In genomic region chr10:48215148-48215982, GRCh38 we compare ENCODE assay signal across 8 cellular contexts. TPM values are rescaled to one million over a fixed set of nuclear protein-coding genes. Genes with fewer than 3 reads are reported as not detected.
A peak's percentile ranks its signal among the peaks of the same experiment; 100 is the strongest.
DNase-seq lines count a peak whose midpoint lies in the region; ATAC-seq and TF ChIP-seq lines count a peak whose summit lies in the region.

No MANE protein-coding gene starts in this region.

- H4K20me1 ChIP-seq in fibroblast of lung (ENCODE audit: control insufficient read depth, extremely low read depth, insufficient read depth, low read length): peaks cover 2% of the 10 kb centered on the region

- H3K9me3 ChIP-seq in MG63 (0 out of 2 replicates have a peak, but pooled peaks cover 2% of the 10 kb centered on the region), fibroblast of lung (ENCODE audit: control insufficient read depth, insufficient read depth, low read depth, low read length) (no peaks in the 10 kb centered on the region)

- H3K4me3 ChIP-seq in MG63: no peak overlapping the region
- no peak overlapping the region for H3K4me3 ChIP-seq in fibroblast of lung (replicated peaks in 1 of 4; ENCODE audit: control extremely low read depth in 1 of 4, insufficient read depth in 1 of 4, low read depth in 3 of 4, low read length in 4 of 4)

- no peaks in the 10 kb centered on the region for H3K36me3 Mint-ChIP-seq in progenitor cell of endocrine pancreas (ENCODE audit: insufficient read depth)

- H3K27me3 ChIP-seq in MG63: no peaks in the 10 kb centered on the region
- H3K27me3 ChIP-seq in fibroblast of lung (ENCODE audit: control insufficient read depth, insufficient read depth, low read length): peaks cover 2% of the 10 kb centered on the region

- no peak overlapping the region for H3K27ac Mint-ChIP-seq in progenitor cell of endocrine pancreas

- H3K9ac ChIP-seq in fibroblast of lung (ENCODE audit: insufficient read depth, low read length): no peak overlapping the region

- H2AFZ ChIP-seq in fibroblast of lung (ENCODE audit: low read length): no peak overlapping the region

- no peaks in the 10 kb centered on the region for H3K4me1 ChIP-seq in fibroblast of lung (ENCODE audit: control insufficient read depth, extremely low read depth, insufficient read depth, low read length)

- peaks cover 9% of the 10 kb centered on the region for H3K27me3 Mint-ChIP-seq in progenitor cell of endocrine pancreas

- no peak overlapping the region for H3K4me3 Mint-ChIP-seq in progenitor cell of endocrine pancreas (ENCODE audit: low read depth)

- no peaks in the 10 kb centered on the region for H3K79me2 ChIP-seq in fibroblast of lung (ENCODE audit: control insufficient read depth, insufficient read depth, low read length)

- ATAC-seq in Right ventricle myocardium superior (ENCODE audit: poor library complexity): peak; percentile 52
- no peak for ATAC-seq in Right ventricle myocardium inferior

- H3K4me2 ChIP-seq in fibroblast of lung (ENCODE audit: extremely low read depth, insufficient read depth, low read length): no peak overlapping the region

- DNase-seq in Right ventricle myocardium superior: no peak
- DNase-seq in Right ventricle myocardium inferior (ENCODE audit: missing footprints): no peak
- DNase-seq in MG63: peak; percentile 35
- DNase-seq in fibroblast of lung (ENCODE audit: low read depth in 2 of 2): peak; percentile 17 to 30
- DNase-seq in progenitor cell of endocrine pancreas (ENCODE audit: low spot score, unreplicated experiment): peak; percentile 49
- no peak for DNase-seq in C1 segment of cervical spinal cord (lab: John Stamatoyannopoulos, UW)
- no peak for DNase-seq in activated gamma-delta T cell treated with Interleukin-2 at 50 U/mL for 16 hours

- H3K9me3 Mint-ChIP-seq in progenitor cell of endocrine pancreas (ENCODE audit: low read depth): no peaks in the 10 kb centered on the region

- TF ChIP-seq CTCF in VCaP (conservative IDR thresholded peaks at IDR 0.05) (peak; percentile 92), fibroblast of lung (conservative IDR thresholded peaks at IDR 0.05 in 1 of 2, IDR thresholded peaks at IDR 0.05 in 1 of 2; ENCODE audit: low read depth in 1 of 2, low read length in 2 of 2) (peak; percentile 57 to 82), progenitor cell of endocrine pancreas (IDR thresholded peaks at IDR 0.05; ENCODE audit: unreplicated experiment) (peak; percentile 79)

- no peaks in the 10 kb centered on the region for H3K4me1 Mint-ChIP-seq in progenitor cell of endocrine pancreas (ENCODE audit: low read depth)

- H3K27ac ChIP-seq in VCaP (no peak overlapping the region), fibroblast of lung (ENCODE audit: insufficient read depth, low read length) (no peak overlapping the region)

- H3K36me3 ChIP-seq in MG63 (no peaks in the 10 kb centered on the region), fibroblast of lung (ENCODE audit: control insufficient read depth, insufficient read depth, low read length) (no peaks in the 10 kb centered on the region)

- intact Hi-C loops in Right ventricle myocardium superior (cut with DNase I) (loop anchor here (10.0 kb wide), 1 partner anchor 69 kb away; no protein-coding TSS in a partner anchor), Right ventricle myocardium inferior (cut with DNase I) (loop anchor here (2.0 kb wide), 1 partner anchor 73 kb away; no protein-coding TSS in a partner anchor)

RNA-seq across cellular contexts. Expression of gene FRMPD2, which starts 59.1 kb away (rescaled TPM):
- total RNA-seq in Right ventricle myocardium superior (0.11 TPM), Right ventricle myocardium inferior (not detected), fibroblast of lung (not detected in 2 replicates), progenitor cell of endocrine pancreas (1.2 and 2.1 TPM in 2 replicates)
- total RNA-seq in MG63 (2014; rRNA removed; shearing (Covaris generic); ENCODE audit: low replicate concordance): 1.2 TPM in 1 of 2 replicates, not detected in the other
- polyA plus RNA-seq in fibroblast of lung: 0.16 TPM in 1 of 2 replicates, not detected in the other
- not detected in 2 replicates for polyA plus RNA-seq in fibroblast of lung (2012)
- polyA minus RNA-seq in fibroblast of lung (ENCODE audit: low replicate concordance): not detected in 2 replicates

Comparison
In these comparisons a context has a peak if more than half of its experiments do, and no peak if none do; other contexts are left out.
1. DNase-seq: peak in MG63 (single experiment), fibroblast of lung (2 of 2) and progenitor cell of endocrine pancreas (single experiment); none in Right ventricle myocardium superior (single experiment), Right ventricle myocardium inferior (single experiment), C1 segment of cervical spinal cord (0 of 14) and activated gamma-delta T cell treated with Interleukin-2 at 50 U/mL for 16 hours (single experiment).
2. Peak in every context shown above with its lines, with median percentiles within 50 percentile points of each other: CTCF ChIP-seq.